30 cellular contexts compared by ENCODE assay signal in genomic region chr14:52422650-52423356, GRCh38.
DNase-seq lines count a peak whose midpoint lies in the region; ATAC-seq and TF ChIP-seq lines count a peak whose summit lies in the region.
"Had no signal": no experiment of that assay in that cellular context is flagged by ENCODE, and none has a peak within 500 bp of the region (broad histone marks: within the 10 kb centered on the region; RNA-seq: fewer than 3 reads in every experiment).

No MANE protein-coding gene starts in this region.

- TF ChIP-seq POLR2A in GM18505 (IDR thresholded peaks at IDR 0.05; ENCODE audit: borderline replicate concordance, extremely low read depth, insufficient read depth, insufficient read length), result no peak

- peak; percentile 51; the same call in 1 of the 3 replicates for ATAC-seq in SK-N-SH treated with all-trans-retinoic acid at 6 μM for 48 hours
- no peak for ATAC-seq in HG02852 (IDR thresholded peaks at IDR 0.05; ENCODE audit: unreplicated experiment)
- ATAC-seq in GM18505 (IDR thresholded peaks at IDR 0.05; ENCODE audit: unreplicated experiment), result no peak
- ATAC-seq: HCT116, heart right ventricle, K562, mucosa of descending colon, Panc1 had no signal

- H3K4me1 Mint-ChIP-seq in type B pancreatic cell (ENCODE audit: unreplicated experiment), result peaks cover 17% of the 10 kb centered on the region
- H3K4me1 Mint-ChIP-seq: nephron had no signal

- H3K36me3 Mint-ChIP-seq in type B pancreatic cell, result no peaks in the 10 kb centered on the region

- no peaks in the 10 kb centered on the region for H3K27me3 Mint-ChIP-seq in type B pancreatic cell

- no peaks in the 10 kb centered on the region for H3K9me3 Mint-ChIP-seq in type B pancreatic cell
- H3K9me3 Mint-ChIP-seq: activated CD4-positive, alpha-beta memory T cell treated with anti-CD3 and anti-CD28 coated beads, Interleukin-2, amount 10 ng/mL, durations not matched to agents 7 days and 5 days; nephron had no signal

- DNase-seq in AG09309 (ENCODE audit: low read depth) (no peak), HCEC 1CT (peak; percentile 6), fibroblast of mammary gland (ENCODE audit: low read depth) (peak; percentile 34), type B pancreatic cell (ENCODE audit: extremely low spot score, unreplicated experiment) (no peak)
- no peak for DNase-seq in effector CD8-positive, alpha-beta T cell (lab: John Stamatoyannopoulos, UW)
- DNase-seq: activated CD4-positive, alpha-beta memory T cell treated with anti-CD3 and anti-CD28 coated beads, Interleukin-2, amount 10 ng/mL, durations not matched to agents 7 days and 5 days; activated CD4-positive, CD25-positive, alpha-beta regulatory T cell treated with anti-CD3 and anti-CD28 coated beads, Interleukin-2, amount 50 U/mL, for 72 hours; activated effector memory CD4-positive, alpha-beta T cell treated with anti-CD3 and anti-CD28 coated beads, Interleukin-2, amount 50 U/mL, for 16 hours; cerebellar nuclear complex; DMS79 treated with DMSO at 0.1 percent for 48 hours; foreskin melanocyte; heart right ventricle; MM.1S; mucosa of descending colon; NCI-H146; NCI-H446 treated with DMSO at 0.1 percent for 48 hours; SJCRH30; spleen; stimulated activated CD4-positive, alpha-beta T cell treated with anti-CD3 and anti-CD28 coated beads, Interleukin-2, amount 100 ng/mL, for 48 hours; upper lobe of left lung had no signal

- H3K4me3 ChIP-seq in AG09309 (ENCODE audit: control insufficient read depth, low read depth, low read length), result no peak overlapping the region
- no peak overlapping the region for H3K4me3 ChIP-seq in fibroblast of mammary gland (ENCODE audit: control insufficient read depth, low read depth, low read length)
- H3K4me3 ChIP-seq: BLaER1, heart right ventricle, K562, lung, mucosa of descending colon, right atrium auricular region, SJCRH30, spleen, upper lobe of left lung had no signal

- H3K4me3 Mint-ChIP-seq in type B pancreatic cell, result no peak overlapping the region
- H3K4me3 Mint-ChIP-seq: activated CD4-positive, alpha-beta memory T cell treated with anti-CD3 and anti-CD28 coated beads, Interleukin-2, amount 10 ng/mL, durations not matched to agents 7 days and 5 days; nephron had no signal

- peak; percentile 18 for TF ChIP-seq CTCF in AG09309 (IDR thresholded peaks at IDR 0.05; ENCODE audit: control insufficient read depth, insufficient read depth, low read depth, low read length, missing control alignments)
- no peak for TF ChIP-seq CTCF in fibroblast of mammary gland (conservative IDR thresholded peaks at IDR 0.05; ENCODE audit: control insufficient read depth, insufficient read depth, low read depth, low read length)
- TF ChIP-seq CTCF in type B pancreatic cell (conservative IDR thresholded peaks at IDR 0.05), result no peak

- H3K27ac Mint-ChIP-seq in type B pancreatic cell, result no peak overlapping the region
- H3K27ac Mint-ChIP-seq: activated CD4-positive, alpha-beta memory T cell treated with anti-CD3 and anti-CD28 coated beads, Interleukin-2, amount 10 ng/mL, durations not matched to agents 7 days and 5 days had no signal

TF ChIP-seq in SK-N-SH treated with all-trans-retinoic acid at 6 μM for 48 hours, 23 proteins besides CTCF, POLR2A, EP300 and RAD21 (continues in another document):
- TF ChIP-seq ZNF70 (CRISPR knock-in tag; IDR thresholded peaks at IDR 0.05) (no peak), TOX (CRISPR knock-in tag; IDR thresholded peaks at IDR 0.05; ENCODE audit: borderline replicate concordance) (0 out of 2 replicates have a peak, but pooled peaks have one; percentile 14), CREB5 (CRISPR knock-in tag; IDR thresholded peaks at IDR 0.05; ENCODE audit: low read depth) (peak; percentile 68; the same call in 1 of the 2 replicates), CSRNP3 (CRISPR knock-in tag; IDR thresholded peaks at IDR 0.05) (no peak; the same call in 1 of the 2 replicates), BACH2 (CRISPR knock-in tag; IDR thresholded peaks at IDR 0.05; ENCODE audit: borderline replicate concordance) (no peak), ZNF8 (CRISPR knock-in tag; IDR thresholded peaks at IDR 0.05) (no peak), PPARA (CRISPR knock-in tag; IDR thresholded peaks at IDR 0.05; ENCODE audit: borderline replicate concordance) (no peak), TSHZ2 (CRISPR knock-in tag; IDR thresholded peaks at IDR 0.05) (peak; percentile 78), OSR1 (CRISPR knock-in tag; IDR thresholded peaks at IDR 0.05) (no peak), ISL1 (CRISPR knock-in tag; IDR thresholded peaks at IDR 0.05) (peak; percentile 88), ZFP30 (CRISPR knock-in tag; IDR thresholded peaks at IDR 0.05) (no peak), RARB (CRISPR knock-in tag; IDR thresholded peaks at IDR 0.05) (no peak), ESRRG (CRISPR knock-in tag; IDR thresholded peaks at IDR 0.05) (no peak), ZC3H10 (CRISPR knock-in tag; IDR thresholded peaks at IDR 0.05) (0 out of 2 replicates have a peak, but pooled peaks have one; percentile 22), CSDC2 (CRISPR knock-in tag; IDR thresholded peaks at IDR 0.05) (no peak), POU6F1 (CRISPR knock-in tag; IDR thresholded peaks at IDR 0.05; ENCODE audit: borderline replicate concordance, low read depth) (no peak; the same call in 1 of the 2 replicates), GLIS3 (CRISPR knock-in tag; IDR thresholded peaks at IDR 0.05) (no peak), TCF4 (CRISPR knock-in tag; IDR thresholded peaks at IDR 0.05; ENCODE audit: borderline replicate concordance) (peak; percentile 91), ARNTL (CRISPR knock-in tag; IDR thresholded peaks at IDR 0.05; ENCODE audit: borderline replicate concordance, low read depth) (no peak), ZNF565 (CRISPR knock-in tag; conservative IDR thresholded peaks at IDR 0.05; ENCODE audit: low read depth) (no peak)

Comparison
In these comparisons a context has a peak if more than half of its experiments do, and no peak if none do; other contexts are left out.
1. DNase-seq: peak in HCEC 1CT (single experiment) and fibroblast of mammary gland (single experiment); none in AG09309 (single experiment), effector CD8-positive, alpha-beta T cell (single experiment) and type B pancreatic cell (single experiment).